In the genomic region with DNA sequence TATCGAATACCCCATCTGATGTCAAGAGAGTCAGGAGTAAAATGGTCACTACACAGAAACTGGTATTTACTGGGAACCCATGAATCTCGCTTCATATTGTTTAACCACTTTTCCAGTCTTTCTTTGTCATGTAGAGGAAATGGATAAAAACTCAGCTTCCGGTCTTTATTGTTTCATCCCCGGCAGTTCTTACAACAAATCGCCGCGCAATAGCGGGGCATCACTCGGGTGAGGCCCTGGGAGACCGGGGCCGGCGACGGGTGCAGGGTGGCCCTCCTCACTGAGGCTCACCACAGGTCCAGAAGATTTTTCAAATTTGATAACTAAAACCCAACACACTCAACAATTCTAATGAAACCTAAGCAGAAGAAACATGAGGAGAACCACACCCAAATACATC, we compare ENCODE assay signal across 28 cellular contexts.
"Had no signal": no experiment of that assay in that cellular context is flagged by ENCODE, and none has a peak within 500 bp of the region (broad histone marks: within the 10 kb centered on the region; RNA-seq: fewer than 3 reads in every experiment).

No MANE protein-coding gene starts in this region.

- H3K4me3 ChIP-seq: neural progenitor cell, ovary, psoas muscle, right lobe of liver, sigmoid colon, stomach, thoracic aorta, thyroid gland, tibial nerve, upper lobe of left lung, vagina had no signal

- H3K4me3 Mint-ChIP-seq: nephron; neural progenitor cell; stimulated activated effector memory CD8-positive, alpha-beta T cell treated with anti-CD3 and anti-CD28 coated beads, Interleukin-12 subunit alpha, Interleukin-12 subunit beta, amount 100 ng/mL, for 72 hours; stimulated activated naive B cell treated with anti-CD40 and anti-IgM and Interleukin-4, amounts not matched to agents 10 μg/mL and 1 μg/mL and 100 μg/mL, for 72 hours; stimulated activated naive CD8-positive, alpha-beta T cell treated with anti-CD3 and anti-CD28 coated beads, Interleukin-15, Interleukin-2, amounts not matched to agents 100 ng/mL and 50 ng/mL, for 24 hours had no signal

- H3K4me1 ChIP-seq: neural progenitor cell, parathyroid adenoma, psoas muscle, right lobe of liver, sigmoid colon, stomach, thyroid gland, tibial nerve, upper lobe of left lung, vagina had no signal

- H3K4me2 ChIP-seq: neural progenitor cell had no signal

- H3K27me3 ChIP-seq: neural progenitor cell, ovary, right lobe of liver, sigmoid colon, stomach, thyroid gland, tibial nerve, upper lobe of left lung, vagina had no signal

- H2AFZ ChIP-seq: neural progenitor cell, parathyroid adenoma had no signal

- H3K79me2 ChIP-seq: parathyroid adenoma had no signal

- H3K27me3 Mint-ChIP-seq: progenitor cell of endocrine pancreas; stimulated activated naive B cell treated with anti-CD40 and anti-IgM and Interleukin-4, amounts not matched to agents 10 μg/mL and 1 μg/mL and 100 μg/mL, for 72 hours; stimulated activated naive CD8-positive, alpha-beta T cell treated with anti-CD3 and anti-CD28 coated beads, Interleukin-15, Interleukin-2, amounts not matched to agents 100 ng/mL and 50 ng/mL, for 24 hours had no signal

- FAIRE-seq: small intestine, urothelium cell line had no signal

- H3K27ac ChIP-seq: neural progenitor cell, ovary, parathyroid adenoma, psoas muscle, right lobe of liver, sigmoid colon, stomach, thoracic aorta, thyroid gland, tibial nerve, upper lobe of left lung, vagina had no signal

- H3K27ac Mint-ChIP-seq: nephron; neural progenitor cell; progenitor cell of endocrine pancreas; stimulated activated effector memory CD8-positive, alpha-beta T cell treated with anti-CD3 and anti-CD28 coated beads, Interleukin-12 subunit alpha, Interleukin-12 subunit beta, amount 100 ng/mL, for 72 hours; stimulated activated naive B cell treated with anti-CD40 and anti-IgM and Interleukin-4, amounts not matched to agents 10 μg/mL and 1 μg/mL and 100 μg/mL, for 72 hours; stimulated activated naive CD8-positive, alpha-beta T cell treated with anti-CD3 and anti-CD28 coated beads, Interleukin-15, Interleukin-2, amounts not matched to agents 100 ng/mL and 50 ng/mL, for 24 hours had no signal

- H3K9me3 Mint-ChIP-seq: nephron; neural progenitor cell; stimulated activated effector memory CD8-positive, alpha-beta T cell treated with anti-CD3 and anti-CD28 coated beads, Interleukin-12 subunit alpha, Interleukin-12 subunit beta, amount 100 ng/mL, for 72 hours; stimulated activated naive CD8-positive, alpha-beta T cell treated with anti-CD3 and anti-CD28 coated beads, Interleukin-15, Interleukin-2, amounts not matched to agents 100 ng/mL and 50 ng/mL, for 24 hours had no signal

- ATAC-seq: psoas muscle; right cardiac atrium; stimulated activated effector memory CD8-positive, alpha-beta T cell treated with anti-CD3 and anti-CD28 coated beads, Interleukin-12 subunit alpha, Interleukin-12 subunit beta, amount 100 ng/mL, for 72 hours; stimulated activated naive B cell treated with anti-CD40 and anti-IgM and Interleukin-4, amounts not matched to agents 10 μg/mL and 1 μg/mL and 100 μg/mL, for 72 hours had no signal

- H3K4me1 Mint-ChIP-seq: nephron; neural progenitor cell; stimulated activated effector memory CD8-positive, alpha-beta T cell treated with anti-CD3 and anti-CD28 coated beads, Interleukin-12 subunit alpha, Interleukin-12 subunit beta, amount 100 ng/mL, for 72 hours; stimulated activated naive B cell treated with anti-CD40 and anti-IgM and Interleukin-4, amounts not matched to agents 10 μg/mL and 1 μg/mL and 100 μg/mL, for 72 hours had no signal

- DNase-seq: occipital lobe; ovary; posterior cingulate gyrus; psoas muscle; right cardiac atrium; right lobe of liver; sigmoid colon; small intestine; stimulated activated CD4-positive, alpha-beta T cell treated with anti-CD3 and anti-CD28 coated beads, Interleukin-15, amount 100 ng/mL, for 24 hours; stimulated activated CD4-positive, alpha-beta T cell treated with anti-CD3 and anti-CD28 coated beads, Interleukin-2, amount 100 ng/mL, for 24 hours; stimulated activated CD4-positive, alpha-beta T cell treated with anti-CD3 and anti-CD28 coated beads, Interleukin-2, amount 100 ng/mL, for 48 hours; stimulated activated CD4-positive, alpha-beta T cell treated with anti-CD3 and anti-CD28 coated beads, Interleukin-4, amount 100 ng/mL, for 24 hours; stimulated activated naive B cell treated with anti-CD40 and anti-IgM and Interleukin-4, amounts not matched to agents 10 μg/mL and 1 μg/mL and 100 μg/mL, for 72 hours; stimulated activated naive CD4-positive, alpha-beta T cell treated with Interleukin-2 at 50 U/mL for 16 hours; stomach; thyroid gland; trophoblast cell had no signal

- H3K36me3 ChIP-seq: ovary, right lobe of liver, sigmoid colon, thoracic aorta, thyroid gland, vagina had no signal
